26 cellular contexts compared by ENCODE assay signal in the genomic region with DNA sequence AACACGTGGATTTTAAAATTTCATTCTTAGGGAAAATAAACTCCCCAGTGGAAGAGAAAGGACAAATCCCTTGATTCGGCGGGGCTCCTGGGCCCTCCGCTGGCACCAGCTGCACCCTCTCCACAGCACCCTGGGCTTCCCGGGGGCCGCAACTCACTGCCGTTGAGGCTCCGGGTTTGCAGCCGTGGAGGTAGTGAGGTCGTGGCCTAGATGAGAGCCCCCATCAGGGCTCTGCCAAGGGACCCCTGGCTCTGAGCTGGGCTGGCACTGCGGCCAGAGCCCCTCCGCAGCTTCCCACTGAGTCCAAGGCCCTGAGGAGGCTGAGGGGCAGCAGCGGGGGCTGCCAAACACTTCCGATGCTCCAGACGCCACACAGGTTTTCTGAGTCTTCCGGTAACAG.
A peak's percentile ranks its signal among the peaks of the same experiment; 100 is the strongest.
DNase-seq lines count a peak whose midpoint lies in the region; ATAC-seq, FAIRE-seq and TF ChIP-seq lines count a peak whose summit lies in the region.
"Had no signal": no experiment of that assay in that cellular context is flagged by ENCODE, and none has a peak within 500 bp of the region (broad histone marks: within the 10 kb centered on the region; RNA-seq: fewer than 3 reads in every experiment).

No MANE protein-coding gene starts in this region.

- H3K4me1 ChIP-seq in Peyer's patch (no peaks in the 10 kb centered on the region), endodermal cell (ENCODE audit: control insufficient read depth, insufficient read depth, low read length) (no peaks in the 10 kb centered on the region), sigmoid colon (peaks cover 0 to 9% (median 0%) of the 10 kb centered on the region in 4 donors), right cardiac atrium (ENCODE audit: control insufficient read depth, insufficient read depth, low read length) (no peaks in the 10 kb centered on the region)
- H3K4me1 ChIP-seq: A549 had no signal

- H3K36me3 ChIP-seq in Peyer's patch (peaks cover 0 to 64% (median 0%) of the 10 kb centered on the region in 3 donors), endodermal cell (ENCODE audit: control insufficient read depth, insufficient read depth, low read length) (peaks cover 84% of the 10 kb centered on the region), sigmoid colon (peaks cover 4 to 71% (median 23%) of the 10 kb centered on the region in 4 donors)

- intact Hi-C loops in posterior vena cava (cut with DNase I) (no loop called here), sigmoid colon (cut with DNase I) (no loop called here), right cardiac atrium (cut with DNase I) (no loop called here)

- H3K4me3 ChIP-seq in Peyer's patch (no peak overlapping the region), endodermal cell (ENCODE audit: low read length) (no peak overlapping the region), sigmoid colon (no peak overlapping the region), right cardiac atrium (ENCODE audit: low read length) (no peak overlapping the region)
- H3K4me3 ChIP-seq: A549; BLaER1 treated with 17β-estradiol and CSF1 and Interleukin-3, amounts not matched to agents 10 nM and 100 nM; GM12878; GM23338 had no signal

- no peak for TF ChIP-seq EP300 in sigmoid colon (IDR thresholded peaks at IDR 0.05)

- TF ChIP-seq CTCF in Peyer's patch (IDR thresholded peaks at IDR 0.05) (no peak), endodermal cell (conservative IDR thresholded peaks at IDR 0.05) (no peak), sigmoid colon (IDR thresholded peaks at IDR 0.05) (no peak)

- H3K9me3 ChIP-seq in Peyer's patch (no peaks in the 10 kb centered on the region), endodermal cell (ENCODE audit: control insufficient read depth, low read length) (no peaks in the 10 kb centered on the region), sigmoid colon (no peaks in the 10 kb centered on the region), right cardiac atrium (ENCODE audit: control insufficient read depth, low read length) (no peaks in the 10 kb centered on the region)
- H3K9me3 ChIP-seq: A549; BE2C; BLaER1 treated with 17β-estradiol and CSF1 and Interleukin-3, amounts not matched to agents 10 nM and 100 nM had no signal

- H3K9me3 Mint-ChIP-seq in endodermal cell: no peaks in the 10 kb centered on the region
- H3K9me3 Mint-ChIP-seq: CD4-positive, alpha-beta T cell; CD8-positive, alpha-beta memory T cell; GM23338; H9 had no signal

- no peak overlapping the region for H3K9ac ChIP-seq in endodermal cell (ENCODE audit: extremely low read depth, low read length, poor library complexity, severe bottlenecking)
- H3K9ac ChIP-seq: BLaER1 treated with 17β-estradiol and CSF1 and Interleukin-3, amounts not matched to agents 10 nM and 100 nM had no signal

- TF ChIP-seq POLR2A in Peyer's patch (IDR thresholded peaks at IDR 0.05) (no peak), sigmoid colon (IDR thresholded peaks at IDR 0.05) (no peak)

- no peak for FAIRE-seq in HTR-8/SVneo (lab: Jason Lieb, UNC)
- FAIRE-seq: A549, D721Med, GM12878, GM19239 had no signal

- DNase-seq in Peyer's patch: peak in 2 of 3 donors; percentile 29 to 34
- peak; percentile 21 for DNase-seq in endodermal cell
- peak; percentile 57 for DNase-seq in posterior vena cava (ENCODE audit: low spot score)
- DNase-seq in sigmoid colon: peak; percentile 50
- DNase-seq in right cardiac atrium: no peak
- DNase-seq in HTR-8/SVneo (ENCODE audit: insufficient read length, low spot score): no peak
- DNase-seq: 8988T; ACHN; AML-193; BE2C; CD4-positive, alpha-beta T cell; CD8-positive, alpha-beta memory T cell; DMS 273 treated with DMSO at 0.1 percent for 48 hours; DMS79; EL; GDM1; H9 had no signal

- no peaks in the 10 kb centered on the region for H3K27me3 Mint-ChIP-seq in endodermal cell (ENCODE audit: insufficient read depth)
- H3K27me3 Mint-ChIP-seq: CD4-positive, alpha-beta T cell; CD8-positive, alpha-beta memory T cell had no signal

- no peaks in the 10 kb centered on the region for H3K4me1 Mint-ChIP-seq in endodermal cell
- H3K4me1 Mint-ChIP-seq: CD14-positive monocyte; CD8-positive, alpha-beta memory T cell; H9 had no signal

- ATAC-seq in right cardiac atrium (no peak), GM21526 (IDR thresholded peaks at IDR 0.05; ENCODE audit: low FRiP score, unreplicated experiment) (no peak)
- ATAC-seq: A549, GM12878, GM23338, HCT116 had no signal

- peaks cover 83% of the 10 kb centered on the region for H3K36me3 Mint-ChIP-seq in endodermal cell (ENCODE audit: low read depth)

- no peak overlapping the region for H3K4me3 Mint-ChIP-seq in endodermal cell
- H3K4me3 Mint-ChIP-seq: CD14-positive monocyte; CD4-positive, alpha-beta T cell; CD8-positive, alpha-beta memory T cell; GM23338; H9 had no signal

- WGBS in endodermal cell (ENCODE audit: insufficient coverage in 1 of 2, insufficient read length in 1 of 2), 2 experiments: 89% methylated on average over 8 to 16 of the region's 16 CpGs
- WGBS in sigmoid colon, 2 donors: 92 to 93% methylated on average over 16 of the region's 16 CpGs
- WGBS in right cardiac atrium: 91% methylated on average over 16 of the region's 16 CpGs

- no peak overlapping the region for H3K27ac ChIP-seq in Peyer's patch
- no peak overlapping the region for H3K27ac ChIP-seq in endodermal cell (ENCODE audit: low read depth, low read length)
- H3K27ac ChIP-seq in sigmoid colon: no peak overlapping the region
- H3K27ac ChIP-seq in right cardiac atrium (ENCODE audit: low read length): no peak overlapping the region
- H3K27ac ChIP-seq: A549; BLaER1 treated with 17β-estradiol and CSF1 and Interleukin-3, amounts not matched to agents 10 nM and 100 nM had no signal

- H3K27ac Mint-ChIP-seq in endodermal cell: no peak overlapping the region
- H3K27ac Mint-ChIP-seq: CD14-positive monocyte; CD4-positive, alpha-beta T cell; CD8-positive, alpha-beta memory T cell; GM23338 had no signal

- H3K27me3 ChIP-seq in Peyer's patch (no peaks in the 10 kb centered on the region), endodermal cell (ENCODE audit: control insufficient read depth, insufficient read depth, low read length, poor library complexity, severe bottlenecking) (no peaks in the 10 kb centered on the region), sigmoid colon (no peaks in the 10 kb centered on the region), right cardiac atrium (ENCODE audit: control insufficient read depth, insufficient read depth) (no peaks in the 10 kb centered on the region)
- H3K27me3 ChIP-seq: BE2C; BLaER1 treated with 17β-estradiol and CSF1 and Interleukin-3, amounts not matched to agents 10 nM and 100 nM had no signal

Comparison
In these comparisons a context has a peak if more than half of its experiments do, and no peak if none do; other contexts are left out.
1. DNase-seq: peak in Peyer's patch (2 of 3), endodermal cell (single experiment), posterior vena cava (single experiment) and sigmoid colon (single experiment); none in right cardiac atrium (0 of 3) and HTR-8/SVneo (single experiment).